Comparison of ENCODE assay signal across 9 cellular contexts in genomic region chr2:240236217-240237111, GRCh38.
A peak's percentile ranks its signal among the peaks of the same experiment; 100 is the strongest.
DNase-seq lines count a peak whose midpoint lies in the region; ATAC-seq and TF ChIP-seq lines count a peak whose summit lies in the region.
"Had no signal": no experiment of that assay in that cellular context is flagged by ENCODE, and none has a peak within 500 bp of the region (broad histone marks: within the 10 kb centered on the region; RNA-seq: fewer than 3 reads in every experiment).

No MANE protein-coding gene starts in this region.

- H3K27ac ChIP-seq in psoas muscle = peak overlapping the region; percentile 93

- H3K27me3 ChIP-seq in psoas muscle (ENCODE audit: insufficient read depth in 3 of 3, low read length in 2 of 3) = no peaks in the 10 kb centered on the region

- H3K9me3 Mint-ChIP-seq in glutamatergic neuron (ENCODE audit: unreplicated experiment) = peaks cover 10% of the 10 kb centered on the region

- H3K4me1 Mint-ChIP-seq in glutamatergic neuron (ENCODE audit: low read depth, unreplicated experiment) = peaks cover 17% of the 10 kb centered on the region

- H3K4me3 ChIP-seq in psoas muscle = no peak overlapping the region

- 24 to 33% (median 25%) methylated on average over 11 to 12 of the region's 12 CpGs for WGBS in psoas muscle, 3 donors

- intact Hi-C loops in psoas muscle (cut with DNase I) = loop anchor here in 1 of 2 donors (5.0 kb wide), 2 partner anchors 136 to 151 kb away; no protein-coding TSS in a partner anchor

- H3K36me3 Mint-ChIP-seq in glutamatergic neuron (ENCODE audit: unreplicated experiment) = peaks cover 9% of the 10 kb centered on the region
- H3K36me3 Mint-ChIP-seq: activated naive CD4-positive, alpha-beta T cell treated with anti-CD3 and anti-CD28 coated beads, Interleukin-2, amount 50 U/mL, for 72 hours had no signal

- H3K9me3 ChIP-seq in psoas muscle = no peaks in the 10 kb centered on the region

- peaks cover 3% of the 10 kb centered on the region for H3K27me3 Mint-ChIP-seq in glutamatergic neuron (ENCODE audit: unreplicated experiment)

- peaks cover 34% of the 10 kb centered on the region for H3K4me1 ChIP-seq in psoas muscle

- ATAC-seq in psoas muscle (peak; percentile 73 to 77 (median 76)), HG03469 (IDR thresholded peaks at IDR 0.05; ENCODE audit: unreplicated experiment) (no peak)
- ATAC-seq: activated naive CD4-positive, alpha-beta T cell treated with anti-CD3 and anti-CD28 coated beads, Interleukin-2, amount 50 U/mL, for 72 hours had no signal

- TF ChIP-seq EP300 in Ishikawa (IDR thresholded peaks at IDR 0.05; ENCODE audit: borderline replicate concordance) = 0 out of 2 replicates have a peak, but pooled peaks have one; percentile 27

- H3K4me3 Mint-ChIP-seq in glutamatergic neuron (ENCODE audit: unreplicated experiment) = peak overlapping the region; percentile 63

- no peak for TF ChIP-seq CTCF in glutamatergic neuron (IDR thresholded peaks at IDR 0.05; ENCODE audit: partially characterized antibody, unreplicated experiment)
- TF ChIP-seq CTCF in psoas muscle (IDR thresholded peaks at IDR 0.05) = no peak

- DNase-seq in NCI-H2196 (lab: John Stamatoyannopoulos, UW; ENCODE audit: unreplicated experiment) (peak; percentile 48), glutamatergic neuron (peak; percentile 82), psoas muscle (peak; percentile 87 to 94), AG08395 (ENCODE audit: low spot score) (no peak), NCI-H1105 (lab: John Stamatoyannopoulos, UW) (no peak)
- DNase-seq in effector CD4-positive, alpha-beta T cell = no peak

- no peak for TF ChIP-seq RAD21 in Ishikawa (IDR thresholded peaks at IDR 0.05; ENCODE audit: low read depth)

- H3K27ac Mint-ChIP-seq in glutamatergic neuron (ENCODE audit: unreplicated experiment) = peak overlapping the region; percentile 87
- H3K27ac Mint-ChIP-seq: activated naive CD4-positive, alpha-beta T cell treated with anti-CD3 and anti-CD28 coated beads, Interleukin-2, amount 50 U/mL, for 72 hours had no signal

- no peaks in the 10 kb centered on the region for H3K36me3 ChIP-seq in psoas muscle (ENCODE audit: insufficient read depth in 1 of 2, low read depth in 1 of 2)

TF ChIP-seq in Ishikawa, 13 proteins besides CTCF, POLR2A, EP300 and RAD21:
- peak; percentile 49; the same call in 1 of the 2 replicates for TF ChIP-seq TCF12 (IDR thresholded peaks at IDR 0.05; ENCODE audit: low read depth)
- TF ChIP-seq MAX (IDR thresholded peaks at IDR 0.05) = no peak
- TF ChIP-seq FOXM1 (IDR thresholded peaks at IDR 0.05; ENCODE audit: borderline replicate concordance, low read depth) = no peak
- TF ChIP-seq ZBTB7A (IDR thresholded peaks at IDR 0.05; ENCODE audit: low read depth) = peak; percentile 65; the same call in 1 of the 2 replicates

Comparison
In these comparisons a context has a peak if more than half of its experiments do, and no peak if none do; other contexts are left out.
1. DNase-seq: peak in NCI-H2196 (single experiment), glutamatergic neuron (single experiment) and psoas muscle (2 of 2); none in AG08395 (single experiment), effector CD4-positive, alpha-beta T cell (single experiment) and NCI-H1105 (single experiment).